Comparison of ENCODE assay signal across 30 cellular contexts in genomic region chr10:46288601-46289206, GRCh38. TPM values are rescaled to one million over a fixed set of nuclear protein-coding genes. Genes with fewer than 3 reads are reported as not detected.
DNase-seq lines count a peak whose midpoint lies in the region; ATAC-seq and TF ChIP-seq lines count a peak whose summit lies in the region.
"Had no signal": no experiment of that assay in that cellular context is flagged by ENCODE, and none has a peak within 500 bp of the region (broad histone marks: within the 10 kb centered on the region; RNA-seq: fewer than 3 reads in every experiment).

No MANE protein-coding gene starts in this region.

- H2AFZ ChIP-seq in PC-9 (no peak overlapping the region), neuronal stem cell (ENCODE audit: low read length) (no peak overlapping the region)
- H2AFZ ChIP-seq: GM23338 had no signal

- peak overlapping the region; percentile 58 for H3K4me2 ChIP-seq in PC-9
- no peak overlapping the region for H3K4me2 ChIP-seq in neuronal stem cell (ENCODE audit: insufficient read depth, low read length, poor library complexity, severe bottlenecking)
- H3K4me2 ChIP-seq: BLaER1, GM23338 had no signal

- H3K4me3 ChIP-seq in PC-9 (no peak overlapping the region), endodermal cell (ENCODE audit: low read length) (no peak overlapping the region), neuronal stem cell (ENCODE audit: low read length in 2 of 2) (no peak overlapping the region)
- H3K4me3 ChIP-seq: BLaER1, GM23338, K562, MG63, SJSA1 had no signal

- H2BK5ac ChIP-seq in neuronal stem cell (ENCODE audit: low read length) = no peak overlapping the region

- 92 to 93% methylated on average over 4 to 6 of the region's 6 CpGs for WGBS in endodermal cell (ENCODE audit: insufficient coverage in 1 of 2, insufficient read length in 1 of 2), 2 experiments
- no CpG with 5 or more reads among the region's 6 CpGs for WGBS in neuronal stem cell (ENCODE audit: extremely low coverage in 2 of 2, insufficient read length in 2 of 2, insufficient replicate concordance in 1 of 2), 2 donors

- H2BK12ac ChIP-seq in neuronal stem cell (ENCODE audit: low read length) = no peak overlapping the region

- ATAC-seq in GM21447 (IDR thresholded peaks at IDR 0.05; ENCODE audit: unreplicated experiment) (no peak), GM21528 (IDR thresholded peaks at IDR 0.05; ENCODE audit: low FRiP score, unreplicated experiment) (no peak)
- ATAC-seq: GM23338, K562, PC-3 had no signal

- no peak overlapping the region for H4K8ac ChIP-seq in neuronal stem cell (ENCODE audit: low read depth, low read length)

- intact Hi-C loops in activated CD4-positive, alpha-beta memory T cell treated with anti-CD3 and anti-CD28 coated beads for 36 hours (cut with micrococcal nuclease) = no loop called here
- intact Hi-C loops in PC-9 (cut with micrococcal nuclease; ENCODE audit: unreplicated experiment) = no loop called here

- H3K4me1 Mint-ChIP-seq in activated CD4-positive, alpha-beta memory T cell treated with anti-CD3 and anti-CD28 coated beads for 36 hours (ENCODE audit: low read depth) = peaks cover 7% of the 10 kb centered on the region
- H3K4me1 Mint-ChIP-seq in activated CD4-positive, alpha-beta memory T cell treated with anti-CD3 and anti-CD28 coated beads, Interleukin-2, amount 10 ng/mL, durations not matched to agents 7 days and 5 days = peaks cover 17% of the 10 kb centered on the region
- peaks cover 16% of the 10 kb centered on the region for H3K4me1 Mint-ChIP-seq in endodermal cell
- H3K4me1 Mint-ChIP-seq in HFFc6 (ENCODE audit: low read depth) = peaks cover 13% of the 10 kb centered on the region

- H2AK5ac ChIP-seq in neuronal stem cell (ENCODE audit: low read depth, low read length) = peak overlapping the region; percentile 1

- H3K4ac ChIP-seq in neuronal stem cell (ENCODE audit: low read length) = no peak overlapping the region

- peaks cover 42% of the 10 kb centered on the region for H3F3A ChIP-seq in PC-9 (ENCODE audit: insufficient read depth, low read depth)

- H3K27ac Mint-ChIP-seq in activated CD4-positive, alpha-beta memory T cell treated with anti-CD3 and anti-CD28 coated beads for 36 hours = no peak overlapping the region
- no peak overlapping the region for H3K27ac Mint-ChIP-seq in activated CD4-positive, alpha-beta memory T cell treated with anti-CD3 and anti-CD28 coated beads, Interleukin-2, amount 10 ng/mL, durations not matched to agents 7 days and 5 days
- H3K27ac Mint-ChIP-seq in endodermal cell (no peak overlapping the region), HFFc6 (no peak overlapping the region)
- H3K27ac Mint-ChIP-seq: CD4-positive, CD25-positive, alpha-beta regulatory T cell; GM23338; H9 had no signal

- BruUV-seq in PC-9 (replicated peaks; lab: Mats Ljungman, UMichigan) = no TSS peak

- peak overlapping the region; percentile 85 for H3K27ac ChIP-seq in PC-9
- no peak overlapping the region for H3K27ac ChIP-seq in endodermal cell (ENCODE audit: low read depth, low read length)
- no peak overlapping the region for H3K27ac ChIP-seq in neuronal stem cell (replicated peaks; ENCODE audit: low read length)
- H3K27ac ChIP-seq: BLaER1, SJSA1 had no signal

- H3K36me3 ChIP-seq in PC-9 (ENCODE audit: low read depth) (no peaks in the 10 kb centered on the region), endodermal cell (ENCODE audit: control insufficient read depth, insufficient read depth, low read length) (no peaks in the 10 kb centered on the region), neuronal stem cell (replicated peaks in 1 of 2; ENCODE audit: control insufficient read depth in 2 of 2, insufficient read depth in 2 of 2, low read length in 2 of 2) (no peaks in the 10 kb centered on the region)
- H3K36me3 ChIP-seq: BLaER1, MG63, SJSA1 had no signal

- no peak overlapping the region for H2BK15ac ChIP-seq in neuronal stem cell (ENCODE audit: low read length)

- no peaks in the 10 kb centered on the region for H3K9me2 ChIP-seq in PC-9 (ENCODE audit: insufficient read depth)

- no peak overlapping the region for H3K14ac ChIP-seq in neuronal stem cell (ENCODE audit: low read length)

- CTCF ChIA-PET in activated CD4-positive, alpha-beta memory T cell treated with anti-CD3 and anti-CD28 coated beads for 36 hours (lab: Charles Lee) = no interaction called here
- CTCF ChIA-PET in activated CD4-positive, alpha-beta memory T cell treated with anti-CD3 and anti-CD28 coated beads, Interleukin-2, amount 10 ng/mL, durations not matched to agents 7 days and 5 days (lab: Charles Lee) = no interaction called here
- CTCF ChIA-PET in PC-9 (lab: Charles Lee) = interaction anchor here (0.6 kb wide), 1 partner anchor 9 kb away, joined by 3 read pairs; no protein-coding TSS in a partner anchor

- H3K9ac ChIP-seq in endodermal cell (ENCODE audit: extremely low read depth, low read length, poor library complexity, severe bottlenecking) = no peak overlapping the region
- no peak overlapping the region for H3K9ac ChIP-seq in neuronal stem cell (ENCODE audit: low read depth, low read length, poor library complexity)
- H3K9ac ChIP-seq: BLaER1 had no signal

- no peaks in the 10 kb centered on the region for H3K9me3 Mint-ChIP-seq in activated CD4-positive, alpha-beta memory T cell treated with anti-CD3 and anti-CD28 coated beads for 36 hours
- no peaks in the 10 kb centered on the region for H3K9me3 Mint-ChIP-seq in activated CD4-positive, alpha-beta memory T cell treated with anti-CD3 and anti-CD28 coated beads, Interleukin-2, amount 10 ng/mL, durations not matched to agents 7 days and 5 days
- H3K9me3 Mint-ChIP-seq in endodermal cell (no peaks in the 10 kb centered on the region), HFFc6 (no peaks in the 10 kb centered on the region)
- H3K9me3 Mint-ChIP-seq: CD4-positive, CD25-positive, alpha-beta regulatory T cell; GM23338; H9 had no signal

- H3K4me1 ChIP-seq in PC-9 (replicated peaks; ENCODE audit: insufficient read depth) = peaks cover 75% of the 10 kb centered on the region
- no peaks in the 10 kb centered on the region for H3K4me1 ChIP-seq in endodermal cell (ENCODE audit: control insufficient read depth, insufficient read depth, low read length)
- H3K4me1 ChIP-seq in neuronal stem cell (ENCODE audit: control insufficient read depth in 2 of 2, insufficient read depth in 1 of 2, low read depth in 1 of 2, low read length in 2 of 2) = peaks cover 4 to 14% of the 10 kb centered on the region in 2 donors

- no peak overlapping the region for H4K91ac ChIP-seq in neuronal stem cell (ENCODE audit: low read depth, low read length, poor library complexity)

- peak; percentile 2 for DNase-seq in activated CD4-positive, alpha-beta memory T cell treated with anti-CD3 and anti-CD28 coated beads for 36 hours
- no peak for DNase-seq in activated CD4-positive, alpha-beta memory T cell treated with anti-CD3 and anti-CD28 coated beads, Interleukin-2, amount 10 ng/mL, durations not matched to agents 7 days and 5 days
- DNase-seq in PC-9 (peak in 1 of 2 experiments; percentile 61), endodermal cell (peak; percentile 35), neuronal stem cell (ENCODE audit: low spot score) (no peak), HFFc6 (no peak)
- DNase-seq: CD4-positive, CD25-positive, alpha-beta regulatory T cell; DMS53; H9; MG63; NCI-H1048; NCI-H1417; NCI-H1694; NCI-H2029 treated with DMSO at 0.1 percent for 48 hours; NCI-H446 treated with DMSO at 0.1 percent for 48 hours; NCI-H526; NCI-H82; NK-92 treated with Interleukin-12 subunit alpha and Interleukin-12 subunit beta, amount 100 ng/mL, for 24 hours; PC-3; Right ventricle myocardium superior; RPMI8226 had no signal

- no peak overlapping the region for H2BK120ac ChIP-seq in neuronal stem cell (ENCODE audit: low read depth, low read length)

- H3K27me3 ChIP-seq in PC-9 (ENCODE audit: insufficient read depth, low read depth) (no peaks in the 10 kb centered on the region), endodermal cell (ENCODE audit: control insufficient read depth, insufficient read depth, low read length, poor library complexity, severe bottlenecking) (peaks cover 7% of the 10 kb centered on the region), neuronal stem cell (ENCODE audit: control insufficient read depth in 3 of 3, insufficient read depth in 3 of 3, low read depth in 1 of 3, low read length in 3 of 3) (peaks cover 6 to 34% (median 29%) of the 10 kb centered on the region in 3 experiments)
- H3K27me3 ChIP-seq: MG63, SJSA1 had no signal

- peak overlapping the region; percentile 16 for H3K18ac ChIP-seq in neuronal stem cell (ENCODE audit: low read length)

- H3K4me3 Mint-ChIP-seq in activated CD4-positive, alpha-beta memory T cell treated with anti-CD3 and anti-CD28 coated beads for 36 hours = no peak overlapping the region
- H3K4me3 Mint-ChIP-seq in activated CD4-positive, alpha-beta memory T cell treated with anti-CD3 and anti-CD28 coated beads, Interleukin-2, amount 10 ng/mL, durations not matched to agents 7 days and 5 days = no peak overlapping the region
- no peak overlapping the region for H3K4me3 Mint-ChIP-seq in endodermal cell
- H3K4me3 Mint-ChIP-seq in HFFc6 = no peak overlapping the region
- H3K4me3 Mint-ChIP-seq: GM23338, H9 had no signal

- TF ChIP-seq CTCF in PC-9 (conservative IDR thresholded peaks at IDR 0.05) = no peak
- no peak for TF ChIP-seq CTCF in endodermal cell (conservative IDR thresholded peaks at IDR 0.05)
- no peak for TF ChIP-seq CTCF in HFFc6 (IDR thresholded peaks at IDR 0.05)

- no peak overlapping the region for H3K23ac ChIP-seq in neuronal stem cell (ENCODE audit: low read depth, low read length, poor library complexity)

- no peaks in the 10 kb centered on the region for H3K79me1 ChIP-seq in neuronal stem cell (ENCODE audit: low read depth, low read length)

- H3K27me3 Mint-ChIP-seq in activated CD4-positive, alpha-beta memory T cell treated with anti-CD3 and anti-CD28 coated beads for 36 hours = no peaks in the 10 kb centered on the region
- peaks cover 17% of the 10 kb centered on the region for H3K27me3 Mint-ChIP-seq in activated CD4-positive, alpha-beta memory T cell treated with anti-CD3 and anti-CD28 coated beads, Interleukin-2, amount 10 ng/mL, durations not matched to agents 7 days and 5 days
- H3K27me3 Mint-ChIP-seq in endodermal cell (ENCODE audit: insufficient read depth) (peaks cover 17% of the 10 kb centered on the region), HFFc6 (ENCODE audit: insufficient read depth) (peaks cover 19% of the 10 kb centered on the region)

- 0 out of 2 replicates have a peak, but pooled peaks cover 7% of the 10 kb centered on the region for H3K79me2 ChIP-seq in PC-9 (ENCODE audit: low read depth)

- POLR2A ChIA-PET in activated CD4-positive, alpha-beta memory T cell treated with anti-CD3 and anti-CD28 coated beads for 36 hours (lab: Charles Lee) = no interaction called here
- POLR2A ChIA-PET in activated CD4-positive, alpha-beta memory T cell treated with anti-CD3 and anti-CD28 coated beads, Interleukin-2, amount 10 ng/mL, durations not matched to agents 7 days and 5 days (lab: Charles Lee) = no interaction called here
- POLR2A ChIA-PET in PC-9 (lab: Charles Lee; ENCODE audit: unreplicated experiment) = interaction anchor here (0.6 kb wide), 1 partner anchor 115 kb away, joined by 4 read pairs; no protein-coding TSS in a partner anchor

- no peaks in the 10 kb centered on the region for H3K36me3 Mint-ChIP-seq in activated CD4-positive, alpha-beta memory T cell treated with anti-CD3 and anti-CD28 coated beads for 36 hours
- H3K36me3 Mint-ChIP-seq in activated CD4-positive, alpha-beta memory T cell treated with anti-CD3 and anti-CD28 coated beads, Interleukin-2, amount 10 ng/mL, durations not matched to agents 7 days and 5 days (ENCODE audit: low read depth) = no peaks in the 10 kb centered on the region
- no peaks in the 10 kb centered on the region for H3K36me3 Mint-ChIP-seq in endodermal cell (ENCODE audit: low read depth)
- no peaks in the 10 kb centered on the region for H3K36me3 Mint-ChIP-seq in HFFc6 (ENCODE audit: low read depth)
- H3K36me3 Mint-ChIP-seq: CD4-positive, CD25-positive, alpha-beta regulatory T cell had no signal

- H3K9me3 ChIP-seq in PC-9 (ENCODE audit: insufficient read depth, low read depth) (no peaks in the 10 kb centered on the region), endodermal cell (ENCODE audit: control insufficient read depth, low read length) (no peaks in the 10 kb centered on the region), neuronal stem cell (replicated peaks in 1 of 2; ENCODE audit: control insufficient read depth in 2 of 2, insufficient read depth in 1 of 2, low read depth in 1 of 2, low read length in 2 of 2) (peaks cover 0 to 3% of the 10 kb centered on the region in 2 donors)
- H3K9me3 ChIP-seq: BLaER1, MG63, SJSA1 had no signal

- H4K20me1 ChIP-seq in PC-9 (ENCODE audit: insufficient read depth) = no peaks in the 10 kb centered on the region
- H4K20me1 ChIP-seq: BLaER1 had no signal

RNA-seq across cellular contexts. Expression of gene ANTXRL, which starts 1.9 kb away (rescaled TPM):
- not detected for total RNA-seq in activated CD4-positive, alpha-beta memory T cell treated with anti-CD3 and anti-CD28 coated beads for 36 hours
- total RNA-seq in activated CD4-positive, alpha-beta memory T cell treated with anti-CD3 and anti-CD28 coated beads, Interleukin-2, amount 10 ng/mL, durations not matched to agents 7 days and 5 days = not detected
- total RNA-seq in PC-9 (2021) (0.26 and 0.58 TPM in 2 replicates), endodermal cell (not detected)
- not detected for polyA plus RNA-seq in endodermal cell (2013, experiment 1 of 2)
- not detected for polyA plus RNA-seq in endodermal cell (2013, experiment 2 of 2)
- not detected for polyA plus RNA-seq in neuronal stem cell (2013, experiment 1 of 2)
- not detected for polyA plus RNA-seq in neuronal stem cell (2013, experiment 2 of 2)
- total RNA-seq in HFFc6 (2021; fragmentation: NEBNext Ultra II Directional; extraction: Animal tissue kit (Norgen Biotek cat#: 25700)) = not detected
- total RNA-seq: CD4-positive, CD25-positive, alpha-beta regulatory T cell; Daoy; G401; GM23338; H9; K562; LHCN-M2; PC-3; Right ventricle myocardium superior; SJSA1 had no signal
- polyA plus RNA-seq: GM23338, K562 had no signal

Comparison
In these comparisons a context has a peak if more than half of its experiments do, and no peak if none do; other contexts are left out.
1. DNase-seq: peak in activated CD4-positive, alpha-beta memory T cell treated with anti-CD3 and anti-CD28 coated beads for 36 hours (single experiment) and endodermal cell (single experiment); none in activated CD4-positive, alpha-beta memory T cell treated with anti-CD3 and anti-CD28 coated beads, Interleukin-2, amount 10 ng/mL, durations not matched to agents 7 days and 5 days (single experiment), neuronal stem cell (single experiment) and HFFc6 (single experiment).